In genomic region chr22:35343664-35344550, GRCh38 we compare ENCODE assay signal across 17 cellular contexts. TPM values are rescaled to one million over a fixed set of nuclear protein-coding genes. Genes with fewer than 3 reads are reported as not detected.
DNase-seq lines count a peak whose midpoint lies in the region; ATAC-seq, FAIRE-seq and TF ChIP-seq lines count a peak whose summit lies in the region.
"Had no signal": no experiment of that assay in that cellular context is flagged by ENCODE, and none has a peak within 500 bp of the region (broad histone marks: within the 10 kb centered on the region; RNA-seq: fewer than 3 reads in every experiment).

No MANE protein-coding gene starts in this region.

- no peak for TF ChIP-seq CTCF in OCI-LY1 (IDR thresholded peaks at IDR 0.05; ENCODE audit: low read length)
- no peak for TF ChIP-seq CTCF in keratinocyte (optimal IDR thresholded peaks at IDR 0.05 in 1 of 3, IDR thresholded peaks at IDR 0.05 in 1 of 3, conservative IDR thresholded peaks at IDR 0.05 in 1 of 3; ENCODE audit: extremely low read depth in 1 of 3, insufficient read depth in 2 of 3, low read length in 3 of 3)
- TF ChIP-seq CTCF in pancreas (IDR thresholded peaks at IDR 0.05): no peak

- 95 to 96% methylated on average over 24 to 26 of the region's 26 CpGs for WGBS in pancreas, 2 donors

- H3K79me2 ChIP-seq in OCI-LY1 (ENCODE audit: insufficient read depth, low read length) (no peaks in the 10 kb centered on the region), keratinocyte (ENCODE audit: control insufficient read depth, insufficient read depth, low read length) (no peaks in the 10 kb centered on the region)

- H3K9me1 ChIP-seq in keratinocyte (ENCODE audit: control insufficient read depth, extremely low read depth, insufficient read depth, low read length): no peaks in the 10 kb centered on the region

- H4K20me1 ChIP-seq in BLaER1 (no peaks in the 10 kb centered on the region), OCI-LY1 (ENCODE audit: insufficient read depth, low read length) (no peaks in the 10 kb centered on the region), keratinocyte (ENCODE audit: control insufficient read depth, extremely low read depth, insufficient read depth, low read length) (no peaks in the 10 kb centered on the region)

- no peak overlapping the region for H3K4me3 Mint-ChIP-seq in CD4-positive, alpha-beta memory T cell
- H3K4me3 Mint-ChIP-seq in activated T-helper 2 cell treated with anti-CD3 and anti-CD28 coated beads, Interferon-gamma antibody, Interleukin-2, Interleukin-4, amounts not matched to agents 10 μg/mL and 5 μg/mL and 100 μg/mL, durations not matched to agents 14 hours and 24 hours and 36 hours (ENCODE audit: low read depth): no peak overlapping the region

- peaks cover 0 to 1% (median 0%) of the 10 kb centered on the region in 4 donors for H3K4me1 Mint-ChIP-seq in CD4-positive, alpha-beta memory T cell
- peaks cover 3% of the 10 kb centered on the region for H3K4me1 Mint-ChIP-seq in activated T-helper 2 cell treated with anti-CD3 and anti-CD28 coated beads, Interferon-gamma antibody, Interleukin-2, Interleukin-4, amounts not matched to agents 10 μg/mL and 5 μg/mL and 100 μg/mL, durations not matched to agents 14 hours and 24 hours and 36 hours (ENCODE audit: low read depth)

- dilution Hi-C loops in keratinocyte (cut with MboI; ENCODE audit: extremely low pct_ligation_motif_present, low sequenced_read_pairs): no loop called here

- peaks cover 10 to 36% of the 10 kb centered on the region in 2 donors for H3K36me3 Mint-ChIP-seq in CD4-positive, alpha-beta memory T cell
- peaks cover 14% of the 10 kb centered on the region for H3K36me3 Mint-ChIP-seq in activated T-helper 2 cell treated with anti-CD3 and anti-CD28 coated beads, Interferon-gamma antibody, Interleukin-2, Interleukin-4, amounts not matched to agents 10 μg/mL and 5 μg/mL and 100 μg/mL, durations not matched to agents 14 hours and 24 hours and 36 hours (ENCODE audit: low read depth)

- H3K4me3 ChIP-seq in BLaER1: no peak overlapping the region
- no peak overlapping the region for H3K4me3 ChIP-seq in H7 (ENCODE audit: insufficient read depth, low read depth, low read length)
- no peak overlapping the region for H3K4me3 ChIP-seq in OCI-LY1 (ENCODE audit: low read depth, low read length, poor library complexity, severe bottlenecking)
- H3K4me3 ChIP-seq in keratinocyte (ENCODE audit: control insufficient read depth in 2 of 3, extremely low read depth in 1 of 3, insufficient read depth in 2 of 3, low read depth in 1 of 3, low read length in 3 of 3): no peak overlapping the region
- no peak overlapping the region for H3K4me3 ChIP-seq in CD4-positive, alpha-beta memory T cell (ENCODE audit: low read length in 2 of 2)
- no peak overlapping the region for H3K4me3 ChIP-seq in pancreas
- H3K4me3 ChIP-seq: SJSA1 had no signal

- peaks cover 9% of the 10 kb centered on the region; the same call in 1 of the 2 replicates for H3K9me3 ChIP-seq in BLaER1
- no peaks in the 10 kb centered on the region for H3K9me3 ChIP-seq in OCI-LY1 (ENCODE audit: low read length)
- H3K9me3 ChIP-seq in keratinocyte (ENCODE audit: control insufficient read depth, low read depth, low read length): no peaks in the 10 kb centered on the region
- no peaks in the 10 kb centered on the region for H3K9me3 ChIP-seq in CD4-positive, alpha-beta memory T cell (ENCODE audit: control insufficient read depth in 1 of 2, low read length in 2 of 2)
- H3K9me3 ChIP-seq in pancreas: no peaks in the 10 kb centered on the region
- H3K9me3 ChIP-seq: SJSA1 had no signal

- no peaks in the 10 kb centered on the region for H3K9me2 ChIP-seq in OCI-LY1 (ENCODE audit: low read depth, low read length)

- H3K4me2 ChIP-seq in BLaER1 (0 out of 2 replicates have a peak overlapping the region, but pooled peaks have one; percentile 3), OCI-LY1 (ENCODE audit: low read length) (no peak overlapping the region), keratinocyte (ENCODE audit: control insufficient read depth, extremely low read depth, insufficient read depth, low read depth, low read length) (no peak overlapping the region)

- ATAC-seq in GM18520 (IDR thresholded peaks at IDR 0.05; ENCODE audit: unreplicated experiment) (no peak), pancreas (no peak)

- intact Hi-C loops in CD4-positive, alpha-beta memory T cell (cut with micrococcal nuclease): no loop called here
- intact Hi-C loops in pancreas (cut with DNase I): no loop called here
- intact Hi-C loops in activated T-helper 2 cell treated with anti-CD3 and anti-CD28 coated beads, Interferon-gamma antibody, Interleukin-2, Interleukin-4, amounts not matched to agents 10 μg/mL and 5 μg/mL and 100 μg/mL, durations not matched to agents 14 hours and 24 hours and 36 hours (cut with micrococcal nuclease): no loop called here

- H3K36me3 ChIP-seq in BLaER1 (peaks cover 77% of the 10 kb centered on the region), H7 (replicated peaks; ENCODE audit: control insufficient read depth, insufficient read depth, low read length) (no peaks in the 10 kb centered on the region; the same call in 1 of the 2 replicates), OCI-LY1 (ENCODE audit: insufficient read depth, low read length) (peaks cover 16% of the 10 kb centered on the region), keratinocyte (ENCODE audit: control insufficient read depth in 2 of 2, extremely low read depth in 1 of 2, insufficient read depth in 2 of 2, low read length in 2 of 2) (peaks cover 0 to 6% of the 10 kb centered on the region in 2 experiments), pancreas (peaks cover 0 to 21% (median 0%) of the 10 kb centered on the region in 3 donors)
- peaks cover 15% of the 10 kb centered on the region for H3K36me3 ChIP-seq in CD4-positive, alpha-beta memory T cell (ENCODE audit: insufficient read depth, low read length)

- POLR2A ChIA-PET in CD4-positive, alpha-beta memory T cell (lab: Charles Lee; ENCODE audit: partially characterized antibody): no interaction called here

- FAIRE-seq in keratinocyte (lab: Jason Lieb, UNC) (peak; percentile 85), pancreas (lab: Jason Lieb, UNC) (no peak)
- FAIRE-seq: A204.1 had no signal

- H3K27ac Mint-ChIP-seq in CD4-positive, alpha-beta memory T cell: no peak overlapping the region
- no peak overlapping the region for H3K27ac Mint-ChIP-seq in activated T-helper 2 cell treated with anti-CD3 and anti-CD28 coated beads, Interferon-gamma antibody, Interleukin-2, Interleukin-4, amounts not matched to agents 10 μg/mL and 5 μg/mL and 100 μg/mL, durations not matched to agents 14 hours and 24 hours and 36 hours

- DNase-seq in H7 (peak; percentile 59), keratinocyte (ENCODE audit: low read depth, low spot score) (no peak), pancreas (no peak)
- DNase-seq in CD4-positive, alpha-beta memory T cell: no peak
- no peak for DNase-seq in activated T-helper 2 cell treated with anti-CD3 and anti-CD28 coated beads, Interferon-gamma antibody, Interleukin-2, Interleukin-4, amounts not matched to agents 10 μg/mL and 5 μg/mL and 100 μg/mL, durations not matched to agents 14 hours and 24 hours and 36 hours (ENCODE audit: low spot score)
- DNase-seq: DMS79 treated with DMSO at 0.1 percent for 48 hours, HCEC 1CT, KG1, NCI-H1436, NCI-H1930, NCI-H345, NCI-H524 treated with DMSO at 0.1 percent for 48 hours had no signal

- H3K27me3 ChIP-seq in BLaER1 (no peaks in the 10 kb centered on the region), H7 (ENCODE audit: control insufficient read depth, insufficient read depth, low read length) (no peaks in the 10 kb centered on the region), OCI-LY1 (ENCODE audit: insufficient read depth, low read length) (no peaks in the 10 kb centered on the region), keratinocyte (ENCODE audit: control insufficient read depth, extremely low read depth, insufficient read depth, low read length) (no peaks in the 10 kb centered on the region), pancreas (no peaks in the 10 kb centered on the region)
- no peaks in the 10 kb centered on the region for H3K27me3 ChIP-seq in CD4-positive, alpha-beta memory T cell (ENCODE audit: insufficient read depth, low read length)
- H3K27me3 ChIP-seq: SJSA1 had no signal

- no peaks in the 10 kb centered on the region for H3F3A ChIP-seq in OCI-LY1 (ENCODE audit: insufficient read depth, low read length)

- no peak overlapping the region for H2AFZ ChIP-seq in OCI-LY1 (ENCODE audit: low read length)
- H2AFZ ChIP-seq in keratinocyte (ENCODE audit: control insufficient read depth, low read length): no peak overlapping the region

- H3K4me1 ChIP-seq in BLaER1: peaks cover 35% of the 10 kb centered on the region
- H3K4me1 ChIP-seq in OCI-LY1 (ENCODE audit: insufficient read depth, low read length, severe bottlenecking): peaks cover 45% of the 10 kb centered on the region
- H3K4me1 ChIP-seq in keratinocyte (ENCODE audit: control insufficient read depth, extremely low read depth, insufficient read depth, low read length): peaks cover 4% of the 10 kb centered on the region
- no peaks in the 10 kb centered on the region for H3K4me1 ChIP-seq in CD4-positive, alpha-beta memory T cell (ENCODE audit: insufficient read depth, low read length)
- no peaks in the 10 kb centered on the region for H3K4me1 ChIP-seq in pancreas
- H3K4me1 ChIP-seq: SJSA1 had no signal

- H3K9ac ChIP-seq in BLaER1 (no peak overlapping the region), OCI-LY1 (ENCODE audit: low read length) (no peak overlapping the region), keratinocyte (ENCODE audit: control insufficient read depth, extremely low read depth, insufficient read depth, low read length) (no peak overlapping the region)

- H3K9me3 Mint-ChIP-seq in CD4-positive, alpha-beta memory T cell: no peaks in the 10 kb centered on the region
- no peaks in the 10 kb centered on the region for H3K9me3 Mint-ChIP-seq in activated T-helper 2 cell treated with anti-CD3 and anti-CD28 coated beads, Interferon-gamma antibody, Interleukin-2, Interleukin-4, amounts not matched to agents 10 μg/mL and 5 μg/mL and 100 μg/mL, durations not matched to agents 14 hours and 24 hours and 36 hours

- CTCF ChIA-PET in CD4-positive, alpha-beta memory T cell (lab: Charles Lee; ENCODE audit: partially characterized antibody): interaction anchor here (1.5 kb wide), 1 partner anchor 13 kb away, joined by 4 read pairs; no protein-coding TSS in a partner anchor

- no peaks in the 10 kb centered on the region for H3K27me3 Mint-ChIP-seq in CD4-positive, alpha-beta memory T cell
- H3K27me3 Mint-ChIP-seq in activated T-helper 2 cell treated with anti-CD3 and anti-CD28 coated beads, Interferon-gamma antibody, Interleukin-2, Interleukin-4, amounts not matched to agents 10 μg/mL and 5 μg/mL and 100 μg/mL, durations not matched to agents 14 hours and 24 hours and 36 hours (ENCODE audit: low read depth): no peaks in the 10 kb centered on the region

- H3K27ac ChIP-seq in BLaER1: no peak overlapping the region
- H3K27ac ChIP-seq in OCI-LY1 (ENCODE audit: low read depth, low read length, poor library complexity, severe bottlenecking): peak overlapping the region; percentile 80
- H3K27ac ChIP-seq in keratinocyte (ENCODE audit: control insufficient read depth, insufficient read depth, low read length): no peak overlapping the region
- H3K27ac ChIP-seq in CD4-positive, alpha-beta memory T cell (ENCODE audit: low read depth, low read length): no peak overlapping the region
- H3K27ac ChIP-seq in pancreas: no peak overlapping the region
- H3K27ac ChIP-seq: SJSA1 had no signal

RNA-seq across cellular contexts. Expression of gene HMOX1, which starts 37.0 kb away (rescaled TPM):
- 8.3 and 20.6 TPM in 2 replicates for total RNA-seq in H7 (2014; rRNA removed; shearing (Covaris generic))
- polyA plus RNA-seq in keratinocyte (1.5 to 4.5 TPM (median 2.5 TPM) in 3 replicates), pancreas (1 to 10 TPM; 5.2 to 7.1 TPM)
- 12.7 TPM for polyA plus RNA-seq in keratinocyte (2011; ENCODE audit: low read depth)
- 2.9 and 3.4 TPM in 2 replicates for polyA plus RNA-seq in keratinocyte (2011; cell fraction: cytosol; rRNA removed)
- polyA plus RNA-seq in keratinocyte (2011; cell fraction: nucleus; rRNA removed): 4.1 and 4.6 TPM in 2 replicates
- polyA plus RNA-seq in keratinocyte (2012; ENCODE audit: low replicate concordance): 4.4 and 98.2 TPM in 2 replicates
- polyA minus RNA-seq in keratinocyte: 1.4 to 6.3 TPM (median 1.9 TPM) in 3 replicates
- polyA minus RNA-seq in keratinocyte (2011; cell fraction: cytosol; rRNA and poly(A)+ RNA removed): 2.3 TPM
- polyA minus RNA-seq in keratinocyte (2011; cell fraction: nucleus; rRNA and poly(A)+ RNA removed): 2.9 and 5.5 TPM in 2 replicates
- 1 to 10 TPM; 7.7 to 8.3 TPM for total RNA-seq in CD4-positive, alpha-beta memory T cell
- under 1 TPM in 1 of 2 donors, not detected in 1; 0.20 TPM for polyA plus RNA-seq in CD4-positive, alpha-beta memory T cell
- 10 to 100 TPM in 2 of 6 donors, 1 to 10 TPM in 4; 1.8 to 15.9 (median 2.9) TPM for total RNA-seq in pancreas
- 1.0 and 1.3 TPM in 2 replicates for total RNA-seq in activated T-helper 2 cell treated with anti-CD3 and anti-CD28 coated beads, Interferon-gamma antibody, Interleukin-2, Interleukin-4, amounts not matched to agents 10 μg/mL and 5 μg/mL and 100 μg/mL, durations not matched to agents 14 hours and 24 hours and 36 hours

RNA-seq across cellular contexts. Expression of gene TOM1, which starts 44.2 kb away (rescaled TPM):
- total RNA-seq in H7 (2014; rRNA removed; shearing (Covaris generic)): 27.1 and 28.1 TPM in 2 replicates
- 17.4 to 32.5 TPM (median 18.3 TPM) in 3 replicates for polyA plus RNA-seq in keratinocyte
- 38.2 TPM for polyA plus RNA-seq in keratinocyte (2011; ENCODE audit: low read depth)
- 22.5 and 30.3 TPM in 2 replicates for polyA plus RNA-seq in keratinocyte (2011; cell fraction: cytosol; rRNA removed)
- 32.1 and 38.9 TPM in 2 replicates for polyA plus RNA-seq in keratinocyte (2011; cell fraction: nucleus; rRNA removed)
- polyA plus RNA-seq in keratinocyte (2012; ENCODE audit: low replicate concordance): 11.5 and 46.8 TPM in 2 replicates
- polyA minus RNA-seq in keratinocyte: 33.9 to 70.0 TPM (median 46.7 TPM) in 3 replicates
- 24.4 TPM for polyA minus RNA-seq in keratinocyte (2011; cell fraction: cytosol; rRNA and poly(A)+ RNA removed)
- polyA minus RNA-seq in keratinocyte (2011; cell fraction: nucleus; rRNA and poly(A)+ RNA removed): 17.6 and 30.5 TPM in 2 replicates
- 10 to 100 TPM; 76.1 to 82.2 TPM for total RNA-seq in CD4-positive, alpha-beta memory T cell
- polyA plus RNA-seq in CD4-positive, alpha-beta memory T cell: 10 to 100 TPM; 55.7 to 56.0 TPM
- total RNA-seq in pancreas: 10 to 100 TPM; 18.4 to 30.2 (median 20.2) TPM
- polyA plus RNA-seq in pancreas: 10 to 100 TPM; 28.3 to 33.7 TPM
- total RNA-seq in activated T-helper 2 cell treated with anti-CD3 and anti-CD28 coated beads, Interferon-gamma antibody, Interleukin-2, Interleukin-4, amounts not matched to agents 10 μg/mL and 5 μg/mL and 100 μg/mL, durations not matched to agents 14 hours and 24 hours and 36 hours: 21.2 and 23.6 TPM in 2 replicates

RNA-seq across cellular contexts. Expression of gene MCM5, which starts 56.0 kb away (rescaled TPM):
- 266 and 322 TPM in 2 replicates for total RNA-seq in H7 (2014; rRNA removed; shearing (Covaris generic))
- 10.6 to 31.1 TPM (median 24.4 TPM) in 3 replicates for polyA plus RNA-seq in keratinocyte
- 2.7 TPM for polyA plus RNA-seq in keratinocyte (2011; ENCODE audit: low read depth)
- 6.5 and 9.5 TPM in 2 replicates for polyA plus RNA-seq in keratinocyte (2011; cell fraction: cytosol; rRNA removed)
- 10.3 and 13.1 TPM in 2 replicates for polyA plus RNA-seq in keratinocyte (2011; cell fraction: nucleus; rRNA removed)
- polyA plus RNA-seq in keratinocyte (2012; ENCODE audit: low replicate concordance): 3.2 and 38.1 TPM in 2 replicates
- 22.6 to 45.8 TPM (median 45.6 TPM) in 3 replicates for polyA minus RNA-seq in keratinocyte
- 17.8 TPM for polyA minus RNA-seq in keratinocyte (2011; cell fraction: cytosol; rRNA and poly(A)+ RNA removed)
- polyA minus RNA-seq in keratinocyte (2011; cell fraction: nucleus; rRNA and poly(A)+ RNA removed): 14.0 and 14.7 TPM in 2 replicates
- 10 to 100 TPM; 48.5 to 58.1 TPM for total RNA-seq in CD4-positive, alpha-beta memory T cell
- 10 to 100 TPM; 22.0 to 26.9 TPM for polyA plus RNA-seq in CD4-positive, alpha-beta memory T cell
- 10 to 100 TPM in 5 of 6 donors, 1 to 10 TPM in 1; 9.3 to 17.7 (median 13.6) TPM for total RNA-seq in pancreas
- polyA plus RNA-seq in pancreas: 1 to 10 TPM; 7.2 to 9.8 TPM
- 270 and 286 TPM in 2 replicates for total RNA-seq in activated T-helper 2 cell treated with anti-CD3 and anti-CD28 coated beads, Interferon-gamma antibody, Interleukin-2, Interleukin-4, amounts not matched to agents 10 μg/mL and 5 μg/mL and 100 μg/mL, durations not matched to agents 14 hours and 24 hours and 36 hours
